Comparison of ENCODE assay signal across 1 cellular context in genomic region chr1:17161137-17161700, GRCh38.
A peak's percentile ranks its signal among the peaks of the same experiment; 100 is the strongest.
TF ChIP-seq lines count a peak whose summit lies in the region.

No MANE protein-coding gene starts in this region.

TF ChIP-seq in H1, 55 proteins besides CTCF, POLR2A, EP300 and RAD21:
- TF ChIP-seq YY1 (IDR thresholded peaks at IDR 0.05; ENCODE audit: low read depth, low read length), result no peak
- peak; percentile 35 for TF ChIP-seq SIX5 (IDR thresholded peaks at IDR 0.05; ENCODE audit: low read depth, low read length)
